In the genomic region with DNA sequence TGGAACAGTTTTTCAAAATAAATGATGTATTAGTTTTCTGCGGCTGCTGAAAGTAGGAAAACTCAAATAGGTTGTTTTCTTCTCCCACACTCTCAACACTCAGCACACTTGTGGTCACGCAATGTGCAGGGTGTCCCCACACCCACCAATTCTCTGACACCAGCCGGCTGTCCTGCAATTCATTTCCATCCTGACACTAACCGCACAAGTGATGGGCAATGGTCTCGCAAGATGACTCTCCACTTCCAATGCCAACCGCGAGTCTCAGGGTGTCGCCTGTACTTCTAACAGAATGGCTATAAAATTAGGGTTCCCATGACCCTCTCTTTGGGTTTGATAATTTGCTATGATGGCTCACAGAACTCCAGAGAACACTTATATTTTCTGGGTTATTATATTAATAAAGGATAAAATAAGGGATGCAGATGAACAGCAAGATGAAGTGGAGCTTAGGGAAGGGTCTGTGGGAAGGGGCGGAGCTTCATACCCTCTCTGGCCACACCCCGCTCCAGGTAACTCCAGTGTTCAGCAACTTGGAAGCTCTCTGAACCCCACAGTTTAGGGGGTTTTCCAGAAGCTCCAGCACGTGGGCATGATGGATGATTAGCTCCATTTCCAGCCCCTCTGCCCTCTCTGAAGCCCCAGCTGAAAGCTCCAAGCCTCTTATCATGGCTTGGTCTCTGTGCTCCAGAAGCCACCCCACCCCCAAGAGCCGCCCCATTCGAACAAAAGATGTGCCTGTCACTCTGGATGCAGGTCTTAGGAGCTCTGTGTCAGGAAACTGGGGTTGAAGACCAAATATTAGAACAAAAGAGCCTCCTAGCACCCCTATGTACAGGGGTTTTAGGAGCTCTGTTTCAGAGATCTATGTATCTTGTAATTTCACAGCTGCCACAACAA, we compare ENCODE assay signal across 27 cellular contexts. TPM values are rescaled to one million over a fixed set of nuclear protein-coding genes. Genes with fewer than 3 reads are reported as not detected.
DNase-seq lines count a peak whose midpoint lies in the region; ATAC-seq and TF ChIP-seq lines count a peak whose summit lies in the region.
"Had no signal": no experiment of that assay in that cellular context is flagged by ENCODE, and none has a peak within 500 bp of the region (broad histone marks: within the 10 kb centered on the region; RNA-seq: fewer than 3 reads in every experiment).

No MANE protein-coding gene starts in this region.

- POLR2A ChIA-PET in MCF 10A (lab: Yijun Ruan, JAX) = interaction anchor here (0.6 to 1.0 kb wide), 5 partner anchors 9 to 241 kb away, joined by 3 read pairs; a partner anchor contains a TSS

- WGBS in mammary epithelial cell (ENCODE audit: low coverage, missing lambda C conversion rate) = 69% methylated on average over 11 of the region's 13 CpGs

- dilution Hi-C loops in mammary epithelial cell (cut with HindIII; ENCODE audit: low sequenced_read_pairs) = no loop called here

- H3K27ac ChIP-seq in mammary epithelial cell (ENCODE audit: insufficient read depth, low read depth, low read length) = no peak overlapping the region
- H3K27ac ChIP-seq: adrenal gland, brain microvascular endothelial cell, epithelial cell of prostate, heart left ventricle, skin epidermis had no signal

- H3K4me1 Mint-ChIP-seq in natural killer cell treated with Interleukin-12 subunit alpha and Interleukin-12 subunit beta and Interleukin-15 and Interleukin-18, amount 100 ng/mL, for 72 hours (ENCODE audit: low read depth in 2 of 2) = no peaks in the 10 kb centered on the region
- H3K4me1 Mint-ChIP-seq in natural killer cell = no peaks in the 10 kb centered on the region
- H3K4me1 Mint-ChIP-seq in activated T-helper 17 cell treated with anti-CD3 and anti-CD28 coated beads, Interleukin-2, amount 50 U/mL, for 72 hours = peaks cover 5% of the 10 kb centered on the region
- H3K4me1 Mint-ChIP-seq in MCF 10A (ENCODE audit: insufficient read depth, unreplicated experiment) = no peaks in the 10 kb centered on the region
- H3K4me1 Mint-ChIP-seq: activated CD4-positive, alpha-beta T cell treated with anti-CD3 and anti-CD28 coated beads, Interleukin-2, amount 10 ng/mL, durations not matched to agents 7 days and 5 days; CD4-positive, alpha-beta memory T cell had no signal

- no peak for TF ChIP-seq CTCF in natural killer cell (IDR thresholded peaks at IDR 0.05)
- TF ChIP-seq CTCF in mammary epithelial cell (conservative IDR thresholded peaks at IDR 0.05 in 1 of 2, IDR thresholded peaks at IDR 0.05 in 1 of 2; ENCODE audit: extremely low read depth in 1 of 2, insufficient read depth in 1 of 2, low read depth in 1 of 2, low read length in 2 of 2) = no peak
- TF ChIP-seq CTCF in MCF 10A (IDR thresholded peaks at IDR 0.05; ENCODE audit: unreplicated experiment) = no peak

- no peaks in the 10 kb centered on the region for H3K27me3 ChIP-seq in mammary epithelial cell (ENCODE audit: insufficient read depth, low read length)
- H3K27me3 ChIP-seq: adrenal gland, MG63 had no signal

- no peak overlapping the region for H3K4me3 Mint-ChIP-seq in natural killer cell treated with Interleukin-12 subunit alpha and Interleukin-12 subunit beta and Interleukin-15 and Interleukin-18, amount 100 ng/mL, for 72 hours
- H3K4me3 Mint-ChIP-seq in natural killer cell (no peak overlapping the region), MCF 10A (ENCODE audit: unreplicated experiment) (no peak overlapping the region)
- no peak overlapping the region for H3K4me3 Mint-ChIP-seq in activated T-helper 17 cell treated with anti-CD3 and anti-CD28 coated beads, Interleukin-2, amount 50 U/mL, for 72 hours
- H3K4me3 Mint-ChIP-seq: activated CD4-positive, alpha-beta T cell treated with anti-CD3 and anti-CD28 coated beads, Interleukin-2, amount 10 ng/mL, durations not matched to agents 7 days and 5 days; activated T-helper 1 cell treated with anti-CD3 and anti-CD28 coated beads, Interleukin-12 subunit alpha, Interleukin-12 subunit beta, Interleukin-2, Interleukin-4 antibody, amounts not matched to agents 30 ng/mL and 10 ng/mL and 1 ng/mL, durations not matched to agents 14 hours and 24 hours and 36 hours; CD4-positive, alpha-beta memory T cell; T-helper 17 cell; type B pancreatic cell had no signal

- peak; percentile 75 to 92 for ATAC-seq in natural killer cell treated with Interleukin-12 subunit alpha and Interleukin-12 subunit beta and Interleukin-15 and Interleukin-18, amount 100 ng/mL, for 72 hours
- ATAC-seq in natural killer cell = no peak
- peak; percentile 95 for ATAC-seq in activated T-helper 17 cell treated with anti-CD3 and anti-CD28 coated beads, Interleukin-2, amount 50 U/mL, for 72 hours (replicated peaks)
- ATAC-seq: heart left ventricle, left cardiac atrium, T-helper 17 cell had no signal

- in situ Hi-C loops in mammary epithelial cell (cut with MboI; ENCODE audit: low sequenced_read_pairs in 2 of 2) = no loop called here

- no peaks in the 10 kb centered on the region for H3K36me3 Mint-ChIP-seq in natural killer cell treated with Interleukin-12 subunit alpha and Interleukin-12 subunit beta and Interleukin-15 and Interleukin-18, amount 100 ng/mL, for 72 hours
- H3K36me3 Mint-ChIP-seq in natural killer cell (no peaks in the 10 kb centered on the region), MCF 10A (ENCODE audit: insufficient read depth, unreplicated experiment) (no peaks in the 10 kb centered on the region)
- H3K36me3 Mint-ChIP-seq in activated T-helper 17 cell treated with anti-CD3 and anti-CD28 coated beads, Interleukin-2, amount 50 U/mL, for 72 hours (ENCODE audit: low read depth) = no peaks in the 10 kb centered on the region
- H3K36me3 Mint-ChIP-seq: CD4-positive, alpha-beta memory T cell; type B pancreatic cell had no signal

- H3K4me2 ChIP-seq in mammary epithelial cell (ENCODE audit: insufficient read depth, low read depth, low read length) = no peak overlapping the region
- H3K4me2 ChIP-seq: SK-N-SH had no signal

- DNase-seq in activated CD4-positive, alpha-beta T cell treated with anti-CD3 and anti-CD28 coated beads, Interleukin-2, amount 50 U/mL, for 48 hours = peak; percentile 48 to 66
- DNase-seq in activated CD4-positive, alpha-beta T cell treated with anti-CD3 and anti-CD28 coated beads, Interleukin-2, amount 50 U/mL, for 4 hours = no peak
- no peak for DNase-seq in natural killer cell treated with Interleukin-12 subunit alpha and Interleukin-12 subunit beta and Interleukin-15 and Interleukin-18, amount 100 ng/mL, for 72 hours (ENCODE audit: low spot score)
- no peak for DNase-seq in natural killer cell
- peak; percentile 65 for DNase-seq in stimulated activated CD8-positive, alpha-beta memory T cell treated with anti-CD3 and anti-CD28 coated beads, Interleukin-4, amount 100 ng/mL, for 48 hours
- DNase-seq in mammary epithelial cell = no peak
- no peak for DNase-seq in MCF 10A (ENCODE audit: unreplicated experiment)
- DNase-seq: activated CD4-positive, alpha-beta T cell treated with anti-CD3 and anti-CD28 coated beads, Interleukin-2, amount 10 ng/mL, durations not matched to agents 7 days and 5 days; adrenal gland; AML-193; brain microvascular endothelial cell; CD4-positive, alpha-beta memory T cell; DMS 273 treated with DMSO at 0.1 percent for 48 hours; heart left ventricle; left cardiac atrium; MG63; NCI-H2081; NCI-H226; NCI-H774; SK-N-SH; T-helper 17 cell had no signal

- CTCF ChIA-PET in mammary epithelial cell (lab: Charles Lee; ENCODE audit: low non-redundant PET) (no interaction called here), MCF 10A (lab: Yijun Ruan, JAX) (interaction anchor here (0.6 to 1.9 kb wide), 7 partner anchors 8 to 328 kb away, joined by 3 to 7 read pairs (median 3); a partner anchor contains a TSS)

- H3K27me3 Mint-ChIP-seq in natural killer cell treated with Interleukin-12 subunit alpha and Interleukin-12 subunit beta and Interleukin-15 and Interleukin-18, amount 100 ng/mL, for 72 hours = peaks cover 16 to 38% of the 10 kb centered on the region in 2 donors
- H3K27me3 Mint-ChIP-seq in natural killer cell (ENCODE audit: low read depth in 2 of 2) = peaks cover 18 to 26% of the 10 kb centered on the region in 2 donors
- peaks cover 24% of the 10 kb centered on the region for H3K27me3 Mint-ChIP-seq in activated T-helper 17 cell treated with anti-CD3 and anti-CD28 coated beads, Interleukin-2, amount 50 U/mL, for 72 hours
- peaks cover 25% of the 10 kb centered on the region for H3K27me3 Mint-ChIP-seq in MCF 10A (ENCODE audit: insufficient read depth, unreplicated experiment)

- H3K36me3 ChIP-seq in mammary epithelial cell (ENCODE audit: insufficient read depth, low read length) = no peaks in the 10 kb centered on the region
- H3K36me3 ChIP-seq: adrenal gland, brain microvascular endothelial cell, heart left ventricle, MG63 had no signal

- H2AFZ ChIP-seq in mammary epithelial cell (ENCODE audit: low read depth, low read length) = no peak overlapping the region

- no TSS peak for BruUV-seq in mammary epithelial cell (replicated peaks; lab: Mats Ljungman, UMichigan)
- no TSS peak for BruUV-seq in MCF 10A (replicated peaks; lab: Mats Ljungman, UMichigan)

- H3K9me3 ChIP-seq in mammary epithelial cell (replicated peaks; ENCODE audit: insufficient read depth, low read length) = no peaks in the 10 kb centered on the region
- H3K9me3 ChIP-seq: adrenal gland, heart left ventricle, MG63, SK-N-SH had no signal

- no peak overlapping the region for H3K27ac Mint-ChIP-seq in natural killer cell treated with Interleukin-12 subunit alpha and Interleukin-12 subunit beta and Interleukin-15 and Interleukin-18, amount 100 ng/mL, for 72 hours
- H3K27ac Mint-ChIP-seq in natural killer cell (no peak overlapping the region), MCF 10A (ENCODE audit: low read depth, unreplicated experiment) (no peak overlapping the region)
- no peak overlapping the region for H3K27ac Mint-ChIP-seq in activated T-helper 17 cell treated with anti-CD3 and anti-CD28 coated beads, Interleukin-2, amount 50 U/mL, for 72 hours
- H3K27ac Mint-ChIP-seq: activated CD4-positive, alpha-beta T cell treated with anti-CD3 and anti-CD28 coated beads, Interleukin-2, amount 10 ng/mL, durations not matched to agents 7 days and 5 days; activated T-helper 1 cell treated with anti-CD3 and anti-CD28 coated beads, Interleukin-12 subunit alpha, Interleukin-12 subunit beta, Interleukin-2, Interleukin-4 antibody, amounts not matched to agents 30 ng/mL and 10 ng/mL and 1 ng/mL, durations not matched to agents 14 hours and 24 hours and 36 hours; CD4-positive, alpha-beta memory T cell; T-helper 17 cell; type B pancreatic cell had no signal

- no peaks in the 10 kb centered on the region for H3K79me2 ChIP-seq in mammary epithelial cell (ENCODE audit: insufficient read depth, low read length)

- H3K4me1 ChIP-seq in mammary epithelial cell (ENCODE audit: insufficient read depth, low read length) = no peaks in the 10 kb centered on the region
- H3K4me1 ChIP-seq: adrenal gland had no signal

- H3K4me3 ChIP-seq in mammary epithelial cell (replicated peaks in 1 of 3; ENCODE audit: insufficient read depth in 1 of 3, low read depth in 2 of 3, low read length in 3 of 3) = no peak overlapping the region
- H3K4me3 ChIP-seq: adrenal gland, heart left ventricle, MG63, skin epidermis had no signal

- intact Hi-C loops in natural killer cell (cut with micrococcal nuclease) (no loop called here), mammary epithelial cell (cut with micrococcal nuclease) (no loop called here), MCF 10A (cut with micrococcal nuclease) (no loop called here)

- H3K9ac ChIP-seq in mammary epithelial cell (ENCODE audit: insufficient read depth, low read length) = no peak overlapping the region
- H3K9ac ChIP-seq: SK-N-SH had no signal

- H4K20me1 ChIP-seq in mammary epithelial cell (ENCODE audit: insufficient read depth, low read length) = no peaks in the 10 kb centered on the region

- H3K9me3 Mint-ChIP-seq in natural killer cell treated with Interleukin-12 subunit alpha and Interleukin-12 subunit beta and Interleukin-15 and Interleukin-18, amount 100 ng/mL, for 72 hours = no peaks in the 10 kb centered on the region
- H3K9me3 Mint-ChIP-seq in natural killer cell (no peaks in the 10 kb centered on the region), MCF 10A (ENCODE audit: unreplicated experiment) (no peaks in the 10 kb centered on the region)
- no peaks in the 10 kb centered on the region for H3K9me3 Mint-ChIP-seq in activated T-helper 17 cell treated with anti-CD3 and anti-CD28 coated beads, Interleukin-2, amount 50 U/mL, for 72 hours
- H3K9me3 Mint-ChIP-seq: activated CD4-positive, alpha-beta T cell treated with anti-CD3 and anti-CD28 coated beads, Interleukin-2, amount 10 ng/mL, durations not matched to agents 7 days and 5 days; activated T-helper 1 cell treated with anti-CD3 and anti-CD28 coated beads, Interleukin-12 subunit alpha, Interleukin-12 subunit beta, Interleukin-2, Interleukin-4 antibody, amounts not matched to agents 30 ng/mL and 10 ng/mL and 1 ng/mL, durations not matched to agents 14 hours and 24 hours and 36 hours; CD4-positive, alpha-beta memory T cell; type B pancreatic cell had no signal

RNA-seq across cellular contexts. Expression of a gene that starts 19.8 kb away (rescaled TPM):
- 10 to 100 TPM; 50.4 to 92.3 TPM for total RNA-seq in natural killer cell treated with Interleukin-12 subunit alpha and Interleukin-12 subunit beta and Interleukin-15 and Interleukin-18, amount 100 ng/mL, for 72 hours
- total RNA-seq in natural killer cell (10 to 100 TPM; 89.0 to 97.7 (median 91.9) TPM), mammary epithelial cell (10 to 100 TPM; 15.3 to 30.1 TPM), MCF 10A (2022) (29.3 and 35.1 TPM in 2 replicates)
- 10 to 100 TPM; 37.0 to 44.9 TPM for total RNA-seq in activated T-helper 17 cell treated with anti-CD3 and anti-CD28 coated beads, Interleukin-2, amount 50 U/mL, for 72 hours
- polyA plus RNA-seq in mammary epithelial cell = 19.6 TPM
- 26.0 TPM for polyA minus RNA-seq in mammary epithelial cell

RNA-seq across cellular contexts. Expression of a gene that starts 21.9 kb away (rescaled TPM):
- not detected for total RNA-seq in natural killer cell treated with Interleukin-12 subunit alpha and Interleukin-12 subunit beta and Interleukin-15 and Interleukin-18, amount 100 ng/mL, for 72 hours
- total RNA-seq in natural killer cell = 1 to 10 TPM in 1 of 3 donors, under 1 TPM in 2; 0.43 to 2.9 (median 0.95) TPM
- under 1 TPM in 1 of 2 donors, not detected in 1; 0.21 TPM for total RNA-seq in activated T-helper 17 cell treated with anti-CD3 and anti-CD28 coated beads, Interleukin-2, amount 50 U/mL, for 72 hours
- total RNA-seq in mammary epithelial cell = under 1 TPM; 0.16 to 0.17 TPM
- not detected for polyA plus RNA-seq in mammary epithelial cell
- polyA minus RNA-seq in mammary epithelial cell = not detected
- not detected in 2 replicates for total RNA-seq in MCF 10A (2022)
- total RNA-seq: activated T-helper 1 cell treated with anti-CD3 and anti-CD28 coated beads, Interleukin-12 subunit alpha, Interleukin-12 subunit beta, Interleukin-2, Interleukin-4 antibody, amounts not matched to agents 30 ng/mL and 10 ng/mL and 1 ng/mL, durations not matched to agents 14 hours and 24 hours and 36 hours; left cardiac atrium; T-helper 17 cell had no signal

RNA-seq across cellular contexts. Expression of a gene that starts 22.1 kb away (rescaled TPM):
- total RNA-seq in natural killer cell treated with Interleukin-12 subunit alpha and Interleukin-12 subunit beta and Interleukin-15 and Interleukin-18, amount 100 ng/mL, for 72 hours = 10 to 100 TPM in 1 of 2 donors, 1 to 10 TPM in 1; 7.3 to 21.0 TPM
- 10 to 100 TPM; 11.2 to 15.3 (median 13.5) TPM for total RNA-seq in natural killer cell
- 10 to 100 TPM in 1 of 2 donors, 1 to 10 TPM in 1; 9.9 to 14.6 TPM for total RNA-seq in activated T-helper 17 cell treated with anti-CD3 and anti-CD28 coated beads, Interleukin-2, amount 50 U/mL, for 72 hours
- 10 to 100 TPM; 14.5 to 15.5 TPM for total RNA-seq in mammary epithelial cell
- 10.5 TPM for polyA plus RNA-seq in mammary epithelial cell
- 28.5 TPM for polyA minus RNA-seq in mammary epithelial cell
- 13.3 and 20.9 TPM in 2 replicates for total RNA-seq in MCF 10A (2022)

RNA-seq across cellular contexts. Expression of a gene that starts 23.9 kb away (rescaled TPM):
- total RNA-seq in natural killer cell treated with Interleukin-12 subunit alpha and Interleukin-12 subunit beta and Interleukin-15 and Interleukin-18, amount 100 ng/mL, for 72 hours = not detected
- not detected for total RNA-seq in natural killer cell
- not detected for total RNA-seq in activated T-helper 17 cell treated with anti-CD3 and anti-CD28 coated beads, Interleukin-2, amount 50 U/mL, for 72 hours
- total RNA-seq in mammary epithelial cell = under 1 TPM in 1 of 2 donors, not detected in 1; 0.17 TPM
- polyA plus RNA-seq in mammary epithelial cell = not detected
- not detected for polyA minus RNA-seq in mammary epithelial cell
- total RNA-seq in MCF 10A (2022) = not detected in 2 replicates
- total RNA-seq: activated CD4-positive, alpha-beta T cell treated with anti-CD3 and anti-CD28 coated beads, Interleukin-2, amount 10 ng/mL, durations not matched to agents 7 days and 5 days; activated T-helper 1 cell treated with anti-CD3 and anti-CD28 coated beads, Interleukin-12 subunit alpha, Interleukin-12 subunit beta, Interleukin-2, Interleukin-4 antibody, amounts not matched to agents 30 ng/mL and 10 ng/mL and 1 ng/mL, durations not matched to agents 14 hours and 24 hours and 36 hours; CD4-positive, alpha-beta memory T cell; HT-29; T-helper 17 cell had no signal
- polyA plus RNA-seq: CD4-positive, alpha-beta memory T cell; SK-N-SH had no signal

RNA-seq across cellular contexts. Expression of a gene that starts 50.3 kb away (rescaled TPM):
- total RNA-seq in natural killer cell treated with Interleukin-12 subunit alpha and Interleukin-12 subunit beta and Interleukin-15 and Interleukin-18, amount 100 ng/mL, for 72 hours = 10 to 100 TPM; 65.4 to 83.4 TPM
- total RNA-seq in natural killer cell (100 to 1,000 TPM in 2 of 3 donors, 10 to 100 TPM in 1; 85.2 to 124 (median 113) TPM), mammary epithelial cell (100 to 1,000 TPM in 1 of 2 donors, 10 to 100 TPM in 1; 65.0 to 101 TPM), MCF 10A (2022) (63.6 and 75.1 TPM in 2 replicates)
- 10 to 100 TPM; 44.0 to 54.4 TPM for total RNA-seq in activated T-helper 17 cell treated with anti-CD3 and anti-CD28 coated beads, Interleukin-2, amount 50 U/mL, for 72 hours
- 48.8 TPM for polyA plus RNA-seq in mammary epithelial cell
- 146 TPM for polyA minus RNA-seq in mammary epithelial cell

Comparison
In these comparisons a context has a peak if more than half of its experiments do, and no peak if none do; other contexts are left out.
1. DNase-seq: peak in activated CD4-positive, alpha-beta T cell treated with anti-CD3 and anti-CD28 coated beads, Interleukin-2, amount 50 U/mL, for 48 hours (2 of 2) and stimulated activated CD8-positive, alpha-beta memory T cell treated with anti-CD3 and anti-CD28 coated beads, Interleukin-4, amount 100 ng/mL, for 48 hours (single experiment); none in activated CD4-positive, alpha-beta T cell treated with anti-CD3 and anti-CD28 coated beads, Interleukin-2, amount 50 U/mL, for 4 hours (0 of 2), natural killer cell treated with Interleukin-12 subunit alpha and Interleukin-12 subunit beta and Interleukin-15 and Interleukin-18, amount 100 ng/mL, for 72 hours (single experiment), natural killer cell (single experiment), mammary epithelial cell (single experiment) and MCF 10A (single experiment).
2. ATAC-seq: peak in natural killer cell treated with Interleukin-12 subunit alpha and Interleukin-12 subunit beta and Interleukin-15 and Interleukin-18, amount 100 ng/mL, for 72 hours (2 of 2) and activated T-helper 17 cell treated with anti-CD3 and anti-CD28 coated beads, Interleukin-2, amount 50 U/mL, for 72 hours (single experiment); none in natural killer cell (0 of 3).